Comparison of ENCODE assay signal across 19 cellular contexts in genomic region chr9:123974471-123974870, GRCh38. TPM values are rescaled to one million over a fixed set of nuclear protein-coding genes. Genes with fewer than 3 reads are reported as not detected.
DNase-seq lines count a peak whose midpoint lies in the region; ATAC-seq and TF ChIP-seq lines count a peak whose summit lies in the region.
"Had no signal": no experiment of that assay in that cellular context is flagged by ENCODE, and none has a peak within 500 bp of the region (broad histone marks: within the 10 kb centered on the region; RNA-seq: fewer than 3 reads in every experiment).

No MANE protein-coding gene starts in this region.

- POLR2A ChIA-PET in HEK293 (lab: Yijun Ruan, JAX) (no interaction called here), GM10248 (lab: Yijun Ruan, JAX) (no interaction called here)

- no peak for DNase-seq in GM23338 (ENCODE audit: low spot score)
- DNase-seq in foreskin keratinocyte: no peak
- DNase-seq in RKO (ENCODE audit: low spot score): no peak
- no peak for DNase-seq in NCI-H1436 treated with DMSO at 0.1 percent for 48 hours (lab: John Stamatoyannopoulos, UW)
- DNase-seq in GM10248 (ENCODE audit: extremely low spot score): no peak
- DNase-seq: Caco-2; CD4-positive, CD25-positive, alpha-beta regulatory T cell; CD8-positive, alpha-beta T cell; DMS153; DND-41; H9; HFFc6 had no signal

- H3K27ac ChIP-seq in GM23338 (ENCODE audit: low read depth) (no peak overlapping the region), HEK293 (ENCODE audit: extremely low read depth, low read depth, low read length) (no peak overlapping the region), foreskin keratinocyte (no peak overlapping the region)
- H3K27ac ChIP-seq: BLaER1, C4-2B had no signal

- H2AFZ ChIP-seq in GM23338: no peak overlapping the region

- peaks cover 4% of the 10 kb centered on the region; the same call in 1 of the 2 replicates for H3K27me3 ChIP-seq in GM23338 (ENCODE audit: insufficient read depth)
- H3K27me3 ChIP-seq in foreskin keratinocyte: peaks cover 16% of the 10 kb centered on the region
- H3K27me3 ChIP-seq: BLaER1 had no signal

- peaks cover 13% of the 10 kb centered on the region for H3K9me2 ChIP-seq in GM23338 (ENCODE audit: insufficient read depth)

- no peak overlapping the region for H3K4me2 ChIP-seq in GM23338
- H3K4me2 ChIP-seq: BLaER1 had no signal

- H3K36me3 ChIP-seq in GM23338 (ENCODE audit: insufficient read depth) (peaks cover 3% of the 10 kb centered on the region; the same call in 1 of the 2 replicates), HEK293 (ENCODE audit: control insufficient read depth in 2 of 2, insufficient read depth in 1 of 2, low read length in 2 of 2) (no peaks in the 10 kb centered on the region)
- H3K36me3 ChIP-seq: BLaER1 had no signal

- no peaks in the 10 kb centered on the region for H3K9me3 Mint-ChIP-seq in GM23338
- H3K9me3 Mint-ChIP-seq: CD8-positive, alpha-beta T cell; H9; HFFc6 had no signal

- H3K4me1 Mint-ChIP-seq in GM23338: no peaks in the 10 kb centered on the region
- H3K4me1 Mint-ChIP-seq: B cell; CD4-positive, CD25-positive, alpha-beta regulatory T cell; H9 had no signal

- no peak overlapping the region for H3K27ac Mint-ChIP-seq in GM23338
- H3K27ac Mint-ChIP-seq: B cell; CD4-positive, CD25-positive, alpha-beta regulatory T cell; CD8-positive, alpha-beta T cell; H9; HFFc6 had no signal

- H3K27me3 Mint-ChIP-seq in GM23338 (ENCODE audit: insufficient read depth, low read depth, poor library complexity): no peaks in the 10 kb centered on the region

- H3K4me3 Mint-ChIP-seq in GM23338: no peak overlapping the region
- H3K4me3 Mint-ChIP-seq: B cell; CD4-positive, CD25-positive, alpha-beta regulatory T cell; CD8-positive, alpha-beta T cell; H9; HFFc6 had no signal

- H3K4me1 ChIP-seq in GM23338 (ENCODE audit: insufficient read depth) (no peaks in the 10 kb centered on the region), HEK293 (ENCODE audit: control insufficient read depth, insufficient read depth, low read length) (no peaks in the 10 kb centered on the region), foreskin keratinocyte (no peaks in the 10 kb centered on the region)
- H3K4me1 ChIP-seq: BLaER1, Caco-2 had no signal

- TF ChIP-seq CTCF in GM23338 (conservative IDR thresholded peaks at IDR 0.05; ENCODE audit: low read depth in 2 of 2) (no peak), HEK293 (tag by site-specific recombination; IDR thresholded peaks at IDR 0.05) (no peak), foreskin keratinocyte (conservative IDR thresholded peaks at IDR 0.05) (no peak), GM10248 (IDR thresholded peaks at IDR 0.05; ENCODE audit: control extremely low read depth, extremely low read depth, low read depth, missing control alignments) (no peak)

- no peaks in the 10 kb centered on the region for H3K79me2 ChIP-seq in GM23338 (replicated peaks; ENCODE audit: insufficient read depth)

- H3K4me3 ChIP-seq in GM23338: no peak overlapping the region
- H3K4me3 ChIP-seq in HEK293 (ENCODE audit: low read depth, low read length): no peak overlapping the region
- H3K4me3 ChIP-seq: BLaER1, GM12878 had no signal

- no peaks in the 10 kb centered on the region for H3K9me3 ChIP-seq in HEK293 (ENCODE audit: control insufficient read depth, insufficient read depth, low read depth, low read length)

- no peaks in the 10 kb centered on the region for H4K20me1 ChIP-seq in GM23338 (replicated peaks; ENCODE audit: insufficient read depth)
- H4K20me1 ChIP-seq: BLaER1 had no signal

- H3F3A ChIP-seq in GM23338 (replicated peaks; ENCODE audit: low read depth): peaks cover 22% of the 10 kb centered on the region

- peak; percentile 49 for ATAC-seq in GM23338
- peak; percentile 24 for ATAC-seq in foreskin keratinocyte
- ATAC-seq: CD8-positive, alpha-beta T cell; GM12878; HCT116 had no signal

- H3K36me3 Mint-ChIP-seq in GM23338 (ENCODE audit: low read depth): no peaks in the 10 kb centered on the region
- H3K36me3 Mint-ChIP-seq: CD4-positive, CD25-positive, alpha-beta regulatory T cell; CD8-positive, alpha-beta T cell had no signal

- CTCF ChIA-PET in HEK293 (lab: Yijun Ruan, JAX): no interaction called here
- CTCF ChIA-PET in GM10248 (lab: Yijun Ruan, JAX): interaction anchor here (0.7 to 1.1 kb wide), 2 partner anchors 23 to 33 kb away, joined by 3 read pairs; no protein-coding TSS in a partner anchor

TF ChIP-seq in HEK293, 187 proteins besides CTCF, POLR2A, EP300 and RAD21:
- TF ChIP-seq YY1 (tag by site-specific recombination; IDR thresholded peaks at IDR 0.05) (no peak), ZNF704 (tag by site-specific recombination; IDR thresholded peaks at IDR 0.05) (no peak), ZNF398 (tag by site-specific recombination; IDR thresholded peaks at IDR 0.05) (no peak), KLF1 (tag by site-specific recombination; IDR thresholded peaks at IDR 0.05) (peak; percentile 39; the same call in 1 of the 2 replicates), ZNF112 (tag by site-specific recombination; IDR thresholded peaks at IDR 0.05) (no peak)

RNA-seq across cellular contexts. Expression of gene LHX2, which starts 37.1 kb away (rescaled TPM):
- 0.19 and 1.7 TPM in 2 replicates for total RNA-seq in GM23338 (2014; rRNA removed; shearing (Covaris generic))
- polyA plus RNA-seq in GM23338 (2016; fragmentation: Nextera tagmentation; extraction: Ambion mirVana) (0.45 TPM in 1 of 2 replicates, not detected in the other), foreskin keratinocyte (not detected in 2 replicates)
- not detected in 2 replicates for total RNA-seq in foreskin keratinocyte
- total RNA-seq: B cell; CD4-positive, CD25-positive, alpha-beta regulatory T cell; CD8-positive, alpha-beta T cell; H9; HFFc6 had no signal
- polyA plus RNA-seq: AG04450; CD4-positive, CD25-positive, alpha-beta regulatory T cell had no signal

RNA-seq across cellular contexts. Expression of gene DENND1A, which starts 44.5 kb away (rescaled TPM):
- total RNA-seq in GM23338 (2014; rRNA removed; shearing (Covaris generic)): 27.7 and 28.7 TPM in 2 replicates
- polyA plus RNA-seq in GM23338 (2016; fragmentation: Nextera tagmentation; extraction: Ambion mirVana) (12.5 and 13.1 TPM in 2 replicates), foreskin keratinocyte (14.5 and 15.0 TPM in 2 replicates)
- total RNA-seq in foreskin keratinocyte: 16.2 and 16.6 TPM in 2 replicates
